Comparison of ENCODE assay signal across 2 cellular contexts in genomic region chr20:61230166-61230565, GRCh38.
TF ChIP-seq lines count a peak whose summit lies in the region.

No MANE protein-coding gene starts in this region.

TF ChIP-seq in IMR-90, 13 proteins besides CTCF, POLR2A, EP300 and RAD21 (continued from another document):
- TF ChIP-seq MAZ (IDR thresholded peaks at IDR 0.05; ENCODE audit: borderline replicate concordance, low read depth, low read length) (no peak), MAFK (IDR thresholded peaks at IDR 0.05; ENCODE audit: low read depth, low read length) (no peak), RFX5 (IDR thresholded peaks at IDR 0.05; ENCODE audit: low read depth, low read length) (no peak), ELK1 (IDR thresholded peaks at IDR 0.05; ENCODE audit: borderline replicate concordance, low read depth, low read length) (no peak), NFE2L2 (IDR thresholded peaks at IDR 0.05; ENCODE audit: low read depth, low read length) (no peak), MXI1 (IDR thresholded peaks at IDR 0.05; ENCODE audit: borderline replicate concordance, low read depth, low read length) (no peak), SMC3 (IDR thresholded peaks at IDR 0.05; ENCODE audit: low read depth, low read length) (no peak), USF2 (IDR thresholded peaks at IDR 0.05; ENCODE audit: low read depth, low read length) (no peak)

TF ChIP-seq in WTC11, 78 proteins besides CTCF, POLR2A, EP300 and RAD21:
- no peak for TF ChIP-seq AFF4 (CRISPR knock-in tag; IDR thresholded peaks at IDR 0.05; ENCODE audit: borderline replicate concordance)
- TF ChIP-seq ARID4B (CRISPR knock-in tag; IDR thresholded peaks at IDR 0.05; ENCODE audit: borderline replicate concordance), result no peak
- TF ChIP-seq FOXP4 (CRISPR knock-in tag; IDR thresholded peaks at IDR 0.05), result no peak
- 0 out of 2 replicates have a peak, but pooled peaks have one; percentile 23 for TF ChIP-seq USF1 (CRISPR knock-in tag; IDR thresholded peaks at IDR 0.05)
- no peak for TF ChIP-seq ZNF425 (CRISPR knock-in tag; conservative IDR thresholded peaks at IDR 0.05)
- TF ChIP-seq E2F5 (CRISPR knock-in tag; IDR thresholded peaks at IDR 0.05), result no peak
- TF ChIP-seq OVOL2 (CRISPR knock-in tag; IDR thresholded peaks at IDR 0.05; ENCODE audit: borderline replicate concordance), result no peak
- no peak for TF ChIP-seq ERG (CRISPR knock-in tag; IDR thresholded peaks at IDR 0.05)
- no peak for TF ChIP-seq EMX1 (CRISPR knock-in tag; IDR thresholded peaks at IDR 0.05)
- no peak for TF ChIP-seq TEAD4 (CRISPR knock-in tag; IDR thresholded peaks at IDR 0.05)
- TF ChIP-seq USF2 (CRISPR knock-in tag; IDR thresholded peaks at IDR 0.05), result peak; percentile 60
- no peak for TF ChIP-seq NFATC4 (CRISPR knock-in tag; IDR thresholded peaks at IDR 0.05)
- TF ChIP-seq TEAD1 (CRISPR knock-in tag; IDR thresholded peaks at IDR 0.05), result no peak
TF ChIP-seq in WTC11: peak in this region for 2.
